Comparison of ENCODE assay signal across 1 cellular context in the genomic region with DNA sequence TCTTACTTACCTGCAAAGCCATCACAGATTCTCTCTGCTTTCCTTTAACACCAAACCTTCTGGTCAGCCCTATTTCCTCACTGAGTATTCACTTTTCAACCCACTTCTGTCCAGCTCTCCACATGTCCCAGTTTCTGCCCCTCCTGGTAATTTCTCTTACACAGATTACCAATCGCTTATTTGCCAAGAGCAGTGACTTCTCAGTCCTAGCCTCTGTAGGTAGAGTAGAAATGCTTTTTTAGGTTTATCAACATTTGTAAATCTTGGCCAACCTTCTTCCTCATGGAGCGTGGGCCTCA.
TF ChIP-seq lines count a peak whose summit lies in the region.

No MANE protein-coding gene starts in this region.

TF ChIP-seq in HepG2, 621 proteins besides CTCF, POLR2A, EP300 and RAD21 (continued from another document):
- TF ChIP-seq GABPB1 (CRISPR knock-in tag; IDR thresholded peaks at IDR 0.05) (no peak), ZFP62 (CRISPR knock-in tag; IDR thresholded peaks at IDR 0.05) (no peak), CCDC6 (CRISPR knock-in tag; IDR thresholded peaks at IDR 0.05) (no peak), EED (CRISPR knock-in tag; IDR thresholded peaks at IDR 0.05) (no peak), PHB2 (IDR thresholded peaks at IDR 0.05; ENCODE audit: partially characterized antibody) (no peak), ZNF350 (CRISPR knock-in tag; IDR thresholded peaks at IDR 0.05; ENCODE audit: borderline replicate concordance, low read depth) (no peak)
- TF ChIP-seq, protein P1, sequence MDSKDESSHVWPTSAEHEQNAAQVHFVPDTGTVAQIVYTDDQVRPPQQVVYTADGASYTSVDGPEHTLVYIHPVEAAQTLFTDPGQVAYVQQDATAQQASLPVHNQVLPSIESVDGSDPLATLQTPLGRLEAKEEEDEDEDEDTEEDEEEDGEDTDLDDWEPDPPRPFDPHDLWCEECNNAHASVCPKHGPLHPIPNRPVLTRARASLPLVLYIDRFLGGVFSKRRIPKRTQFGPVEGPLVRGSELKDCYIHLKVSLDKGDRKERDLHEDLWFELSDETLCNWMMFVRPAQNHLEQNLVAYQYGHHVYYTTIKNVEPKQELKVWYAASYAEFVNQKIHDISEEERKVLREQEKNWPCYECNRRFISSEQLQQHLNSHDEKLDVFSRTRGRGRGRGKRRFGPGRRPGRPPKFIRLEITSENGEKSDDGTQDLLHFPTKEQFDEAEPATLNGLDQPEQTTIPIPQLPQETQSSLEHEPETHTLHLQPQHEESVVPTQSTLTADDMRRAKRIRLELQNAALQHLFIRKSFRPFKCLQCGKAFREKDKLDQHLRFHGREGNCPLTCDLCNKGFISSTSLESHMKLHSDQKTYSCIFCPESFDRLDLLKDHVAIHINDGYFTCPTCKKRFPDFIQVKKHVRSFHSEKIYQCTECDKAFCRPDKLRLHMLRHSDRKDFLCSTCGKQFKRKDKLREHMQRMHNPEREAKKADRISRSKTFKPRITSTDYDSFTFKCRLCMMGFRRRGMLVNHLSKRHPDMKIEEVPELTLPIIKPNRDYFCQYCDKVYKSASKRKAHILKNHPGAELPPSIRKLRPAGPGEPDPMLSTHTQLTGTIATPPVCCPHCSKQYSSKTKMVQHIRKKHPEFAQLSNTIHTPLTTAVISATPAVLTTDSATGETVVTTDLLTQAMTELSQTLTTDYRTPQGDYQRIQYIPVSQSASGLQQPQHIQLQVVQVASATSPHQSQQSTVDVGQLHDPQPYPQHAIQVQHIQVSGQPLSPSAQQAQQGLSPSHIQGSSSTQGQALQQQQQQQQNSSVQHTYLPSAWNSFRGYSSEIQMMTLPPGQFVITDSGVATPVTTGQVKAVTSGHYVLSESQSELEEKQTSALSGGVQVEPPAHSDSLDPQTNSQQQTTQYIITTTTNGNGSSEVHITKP (CRISPR knock-in tag; IDR thresholded peaks at IDR 0.05; ENCODE audit: low read depth), result no peak
